Comparison of ENCODE assay signal across 8 cellular contexts in genomic region chr16:73056911-73057310, GRCh38. TPM values are rescaled to one million over a fixed set of nuclear protein-coding genes. Genes with fewer than 3 reads are reported as not detected.
DNase-seq lines count a peak whose midpoint lies in the region; TF ChIP-seq lines count a peak whose summit lies in the region.

No MANE protein-coding gene starts in this region.

- peaks cover 0 to 49% (median 1%) of the 10 kb centered on the region in 4 donors for H3K4me1 ChIP-seq in Peyer's patch

- TF ChIP-seq POLR2A in Peyer's patch (IDR thresholded peaks at IDR 0.05) = no peak

- H3K27ac ChIP-seq in Peyer's patch = peak overlapping the region; percentile 75 to 94 (median 77)

- no peaks in the 10 kb centered on the region for H3K36me3 ChIP-seq in Peyer's patch

- TF ChIP-seq CTCF in Peyer's patch (IDR thresholded peaks at IDR 0.05) (no peak), fibroblast of mammary gland (conservative IDR thresholded peaks at IDR 0.05; ENCODE audit: control insufficient read depth, insufficient read depth, low read depth, low read length) (no peak)

- H3K4me3 ChIP-seq in Peyer's patch (peak overlapping the region; percentile 51 to 86 (median 82)), fibroblast of mammary gland (ENCODE audit: control insufficient read depth, low read depth, low read length) (peak overlapping the region; percentile 50), skeletal muscle cell (ENCODE audit: low read depth, low read length) (peak overlapping the region; percentile 66)

- H3K9me3 ChIP-seq in Peyer's patch = no peaks in the 10 kb centered on the region

- H3K27me3 ChIP-seq in Peyer's patch = no peaks in the 10 kb centered on the region

- DNase-seq in HCEC 1CT (peak; percentile 11), Peyer's patch (peak in 1 of 3 donors; percentile 1), fibroblast of mammary gland (ENCODE audit: low read depth) (no peak), skeletal muscle cell (ENCODE audit: low read depth) (no peak), dedifferentiated amniotic fluid mesenchymal stem cell (ENCODE audit: extremely low spot score) (no peak), HUDEP-2 (lab: John Stamatoyannopoulos, UW; ENCODE audit: unreplicated experiment in 76 of 76) (no peak), ecto neural progenitor cell (ENCODE audit: low spot score) (no peak), A172 (ENCODE audit: low spot score) (no peak)

RNA-seq across cellular contexts. Expression of gene ZFHX3, which starts 9.0 kb away (rescaled TPM):
- 10 to 100 TPM in 3 of 4 donors, 1 to 10 TPM in 1; 6.3 to 39.6 (median 14.6) TPM for total RNA-seq in Peyer's patch
- 2.4 and 2.5 TPM in 2 replicates for total RNA-seq in A172 (2014; rRNA removed; shearing (Covaris generic))
